1 cellular context compared by ENCODE assay signal in the genomic region with DNA sequence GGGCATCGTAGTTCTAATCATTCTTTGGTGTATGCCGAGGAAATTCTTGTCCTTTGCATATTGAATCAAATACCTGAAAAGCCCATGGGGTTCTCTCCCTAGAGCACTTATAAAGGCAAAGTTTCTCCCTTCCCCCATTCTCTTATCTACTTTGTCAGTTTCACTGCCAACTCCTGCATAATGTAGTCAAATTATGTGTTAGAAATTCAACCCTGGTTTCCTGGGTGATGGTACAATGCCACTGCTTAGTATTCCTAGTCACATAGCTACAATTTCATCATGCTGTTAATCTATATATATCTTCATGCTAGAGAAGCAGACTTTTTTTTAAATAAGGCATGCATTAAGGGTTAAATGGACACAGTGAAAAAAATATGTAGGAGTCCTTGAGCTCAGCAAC.
A peak's percentile ranks its signal among the peaks of the same experiment; 100 is the strongest.
TF ChIP-seq lines count a peak whose summit lies in the region.

No MANE protein-coding gene starts in this region.

TF ChIP-seq in neural cell, 6 proteins besides CTCF, POLR2A, EP300 and RAD21:
- TF ChIP-seq, protein P1, sequence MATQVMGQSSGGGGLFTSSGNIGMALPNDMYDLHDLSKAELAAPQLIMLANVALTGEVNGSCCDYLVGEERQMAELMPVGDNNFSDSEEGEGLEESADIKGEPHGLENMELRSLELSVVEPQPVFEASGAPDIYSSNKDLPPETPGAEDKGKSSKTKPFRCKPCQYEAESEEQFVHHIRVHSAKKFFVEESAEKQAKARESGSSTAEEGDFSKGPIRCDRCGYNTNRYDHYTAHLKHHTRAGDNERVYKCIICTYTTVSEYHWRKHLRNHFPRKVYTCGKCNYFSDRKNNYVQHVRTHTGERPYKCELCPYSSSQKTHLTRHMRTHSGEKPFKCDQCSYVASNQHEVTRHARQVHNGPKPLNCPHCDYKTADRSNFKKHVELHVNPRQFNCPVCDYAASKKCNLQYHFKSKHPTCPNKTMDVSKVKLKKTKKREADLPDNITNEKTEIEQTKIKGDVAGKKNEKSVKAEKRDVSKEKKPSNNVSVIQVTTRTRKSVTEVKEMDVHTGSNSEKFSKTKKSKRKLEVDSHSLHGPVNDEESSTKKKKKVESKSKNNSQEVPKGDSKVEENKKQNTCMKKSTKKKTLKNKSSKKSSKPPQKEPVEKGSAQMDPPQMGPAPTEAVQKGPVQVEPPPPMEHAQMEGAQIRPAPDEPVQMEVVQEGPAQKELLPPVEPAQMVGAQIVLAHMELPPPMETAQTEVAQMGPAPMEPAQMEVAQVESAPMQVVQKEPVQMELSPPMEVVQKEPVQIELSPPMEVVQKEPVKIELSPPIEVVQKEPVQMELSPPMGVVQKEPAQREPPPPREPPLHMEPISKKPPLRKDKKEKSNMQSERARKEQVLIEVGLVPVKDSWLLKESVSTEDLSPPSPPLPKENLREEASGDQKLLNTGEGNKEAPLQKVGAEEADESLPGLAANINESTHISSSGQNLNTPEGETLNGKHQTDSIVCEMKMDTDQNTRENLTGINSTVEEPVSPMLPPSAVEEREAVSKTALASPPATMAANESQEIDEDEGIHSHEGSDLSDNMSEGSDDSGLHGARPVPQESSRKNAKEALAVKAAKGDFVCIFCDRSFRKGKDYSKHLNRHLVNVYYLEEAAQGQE (IDR thresholded peaks at IDR 0.05; ENCODE audit: borderline replicate concordance): peak; percentile 65
- TF ChIP-seq EZH2 (IDR thresholded peaks at IDR 0.05; ENCODE audit: borderline replicate concordance, insufficient read depth, low read length, poor library complexity, severe bottlenecking) (no peak), POLR2AphosphoS5 (IDR thresholded peaks at IDR 0.05) (peak; percentile 54)
TF ChIP-seq in neural cell: peak in this region for 2.
